Comparison of ENCODE assay signal across 30 cellular contexts in the genomic region with DNA sequence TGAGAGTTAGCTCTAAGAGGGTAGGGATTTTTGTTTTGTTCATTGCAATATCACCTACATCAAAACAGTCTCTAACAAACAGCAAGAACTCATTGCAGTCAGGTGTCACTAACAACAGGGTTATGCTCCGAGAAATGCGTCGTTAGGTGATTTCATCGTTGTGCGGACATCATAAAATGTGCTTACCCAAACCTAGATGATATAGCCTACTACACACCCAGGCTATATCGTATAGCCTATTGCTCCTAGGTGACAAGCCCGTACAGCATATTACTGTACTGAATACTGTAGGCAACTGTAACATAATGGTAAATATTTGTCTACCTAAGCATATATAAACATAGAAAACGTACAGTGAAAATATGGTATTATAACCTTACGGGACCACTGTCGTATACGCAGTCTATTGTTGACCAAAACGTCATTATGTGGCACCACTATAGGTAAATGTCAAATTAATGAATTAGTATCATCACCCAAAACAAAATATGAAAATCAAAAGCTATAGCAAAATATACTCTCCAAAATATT.
"Had no signal": no experiment of that assay in that cellular context is flagged by ENCODE, and none has a peak within 500 bp of the region (broad histone marks: within the 10 kb centered on the region; RNA-seq: fewer than 3 reads in every experiment).

No MANE protein-coding gene starts in this region.

- H3K27ac Mint-ChIP-seq: activated CD8-positive, alpha-beta memory T cell treated with anti-CD3 and anti-CD28 coated beads, Interleukin-2, amount 10 ng/mL, durations not matched to agents 7 days and 5 days; activated naive CD4-positive, alpha-beta T cell treated with anti-CD3 and anti-CD28 coated beads for 36 hours; brain; T-helper 1 cell treated with Interleukin-12 subunit alpha and Interleukin-12 subunit beta and Interleukin-4 antibody, amounts not matched to agents 30 μg/mL and 1 μg/mL, for 36 hours had no signal

- ATAC-seq: activated CD8-positive, alpha-beta memory T cell treated with anti-CD3 and anti-CD28 coated beads, Interleukin-2, amount 10 ng/mL, durations not matched to agents 7 days and 5 days; activated T-helper 17 cell treated with anti-CD3 and anti-CD28 coated beads, Interleukin-2, amount 50 U/mL, for 72 hours; SK-N-SH treated with all-trans-retinoic acid at 6 μM for 48 hours had no signal

- H3K27me3 ChIP-seq: Peyer's patch, SJSA1 had no signal

- H3K36me3 ChIP-seq: Peyer's patch, SJSA1 had no signal

- H3K36me3 Mint-ChIP-seq: activated naive CD8-positive, alpha-beta T cell; brain had no signal

- FAIRE-seq: astrocyte had no signal

- H3K4me1 ChIP-seq: SJSA1 had no signal

- H3K27me3 Mint-ChIP-seq: activated CD4-positive, alpha-beta T cell treated with anti-CD3 and anti-CD28 coated beads, Interleukin-2, amount 10 ng/mL, durations not matched to agents 24 days and 14 days; activated CD8-positive, alpha-beta memory T cell treated with anti-CD3 and anti-CD28 coated beads, Interleukin-2, amount 10 ng/mL, durations not matched to agents 7 days and 5 days; activated naive CD8-positive, alpha-beta T cell; activated T-helper 17 cell treated with anti-CD3 and anti-CD28 coated beads, Interleukin-2, amount 50 U/mL, for 72 hours had no signal

- H3K4me3 Mint-ChIP-seq: activated CD4-positive, alpha-beta T cell treated with anti-CD3 and anti-CD28 coated beads, Interleukin-2, amount 10 ng/mL, durations not matched to agents 24 days and 14 days; activated CD8-positive, alpha-beta memory T cell treated with anti-CD3 and anti-CD28 coated beads, Interleukin-2, amount 10 ng/mL, durations not matched to agents 7 days and 5 days; activated naive CD4-positive, alpha-beta T cell treated with anti-CD3 and anti-CD28 coated beads for 36 hours; activated naive CD8-positive, alpha-beta T cell; activated T-helper 17 cell treated with anti-CD3 and anti-CD28 coated beads, Interleukin-2, amount 50 U/mL, for 72 hours; brain; central memory CD8-positive, alpha-beta T cell; T-helper 1 cell treated with Interleukin-12 subunit alpha and Interleukin-12 subunit beta and Interleukin-4 antibody, amounts not matched to agents 30 μg/mL and 1 μg/mL, for 36 hours had no signal

- H3K9me3 ChIP-seq: Peyer's patch, SJSA1 had no signal

- H3K9me3 Mint-ChIP-seq: activated T-helper 17 cell treated with anti-CD3 and anti-CD28 coated beads, Interleukin-2, amount 50 U/mL, for 72 hours; central memory CD8-positive, alpha-beta T cell had no signal

- H3K4me3 ChIP-seq: Peyer's patch, SJSA1 had no signal

- H3K27ac ChIP-seq: RWPE1, SJSA1 had no signal

- DNase-seq: activated CD4-positive, alpha-beta T cell treated with anti-CD3 and anti-CD28 coated beads for 1 hour; activated CD4-positive, alpha-beta T cell treated with anti-CD3 and anti-CD28 coated beads, Interleukin-2, amount 50 U/mL, for 48 hours; activated CD8-positive, alpha-beta memory T cell treated with anti-CD3 and anti-CD28 coated beads, Interleukin-2, amount 10 ng/mL, durations not matched to agents 7 days and 5 days; activated gamma-delta T cell; activated naive CD4-positive, alpha-beta T cell treated with anti-CD3 and anti-CD28 coated beads for 36 hours; activated T-cell treated with anti-CD3 and anti-CD28 coated beads, Interleukin-2, amount 50 U/mL, for 48 hours; amygdala; KG1; NCI-H1092; NCI-H1417 treated with DMSO at 0.1 percent for 48 hours; NCI-H1694; NCI-H2029; NCI-H2107; NCI-H2171 treated with DMSO at 0.1 percent for 48 hours; NCI-H226; NCI-H526 treated with DMSO at 0.1 percent for 48 hours; NCI-H82; NK-92 treated with Interleukin-12 subunit alpha and Interleukin-12 subunit beta, amount 100 ng/mL, for 24 hours; Peyer's patch; Right ventricle myocardium superior had no signal
